In the genomic region with DNA sequence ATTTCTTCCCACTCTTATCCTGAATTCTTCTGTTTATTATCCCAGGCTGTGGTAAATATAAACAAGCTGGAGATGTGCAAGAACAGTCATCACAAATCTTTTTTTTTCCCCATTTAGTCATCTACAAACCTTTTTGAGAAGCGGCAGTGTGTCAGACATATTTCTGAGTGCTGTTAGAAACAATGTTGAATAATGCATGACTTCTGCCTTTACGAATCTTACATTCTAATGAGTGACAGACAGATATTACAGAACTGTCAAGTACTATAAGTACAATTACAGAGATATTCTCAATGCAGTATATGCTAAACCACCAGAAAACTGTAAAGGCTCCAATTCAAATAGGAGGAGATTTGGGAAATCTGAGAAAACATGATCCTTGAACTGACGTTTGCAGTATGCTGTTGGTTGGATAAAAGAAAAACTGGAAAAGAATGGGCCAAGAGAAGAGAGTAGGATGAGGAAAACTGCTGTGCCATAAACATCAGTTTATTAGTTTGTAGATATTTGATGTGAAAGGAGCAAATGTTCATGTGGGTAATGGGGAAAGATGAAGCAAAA, we compare ENCODE assay signal across 22 cellular contexts.
"Had no signal": no experiment of that assay in that cellular context is flagged by ENCODE, and none has a peak within 500 bp of the region (broad histone marks: within the 10 kb centered on the region; RNA-seq: fewer than 3 reads in every experiment).

No MANE protein-coding gene starts in this region.

- H3K27me3 ChIP-seq: colonic mucosa, esophagus muscularis mucosa, esophagus squamous epithelium, foreskin keratinocyte, gastrocnemius medialis, gastroesophageal sphincter, heart left ventricle, heart right ventricle had no signal

- H3K27ac ChIP-seq: colonic mucosa, coronary artery, dorsolateral prefrontal cortex, epithelial cell of prostate, esophagus muscularis mucosa, esophagus squamous epithelium, foreskin keratinocyte, gastrocnemius medialis, gastroesophageal sphincter, heart left ventricle, heart right ventricle had no signal

- DNase-seq: colonic mucosa; cortex of kidney; dermis blood vessel endothelial cell; dorsolateral prefrontal cortex; effector CD4-positive, alpha-beta T cell; effector CD8-positive, alpha-beta T cell; effector memory CD4-positive, alpha-beta T cell; effector memory CD8-positive, alpha-beta T cell; endodermal cell; erythroblast; esophagus squamous epithelium; foreskin fibroblast; foreskin keratinocyte; foreskin melanocyte; gastrocnemius medialis; glutamatergic neuron; heart left ventricle; heart right ventricle had no signal

- H3K36me3 ChIP-seq: colonic mucosa, esophagus muscularis mucosa, esophagus squamous epithelium, gastrocnemius medialis, gastroesophageal sphincter, heart left ventricle, heart right ventricle had no signal

- H3K9me3 ChIP-seq: colonic mucosa, esophagus muscularis mucosa, esophagus squamous epithelium, gastrocnemius medialis, heart right ventricle had no signal

- H3K4me3 ChIP-seq: colonic mucosa, coronary artery, dorsolateral prefrontal cortex, esophagus muscularis mucosa, esophagus squamous epithelium, gastrocnemius medialis, gastroesophageal sphincter, heart left ventricle, heart right ventricle had no signal
